Comparison of ENCODE assay signal across 8 cellular contexts in the genomic region with DNA sequence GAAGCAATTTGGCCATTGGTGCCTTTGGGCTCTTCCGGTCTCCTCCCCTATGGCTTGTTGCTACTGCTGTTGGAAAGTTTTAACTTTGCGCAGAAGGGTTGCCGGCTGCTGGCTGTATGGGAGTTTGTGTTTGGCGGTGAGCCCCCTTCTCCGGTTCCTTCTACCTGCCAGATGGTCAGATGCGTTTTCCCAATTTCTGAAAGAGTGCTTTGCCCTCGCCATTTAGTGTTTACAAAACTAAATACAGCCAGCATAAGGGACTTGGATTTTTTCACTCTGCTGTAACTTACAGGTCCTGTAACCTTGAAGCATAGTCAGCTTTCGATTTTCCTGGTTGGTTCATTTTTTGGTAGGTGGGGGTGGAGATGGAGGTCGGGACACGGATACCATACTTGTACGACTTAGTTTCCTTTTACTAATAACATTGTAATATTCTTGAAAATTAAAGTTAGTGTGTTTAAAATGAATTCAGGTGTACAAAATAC. TPM values are rescaled to one million over a fixed set of nuclear protein-coding genes. Genes with fewer than 3 reads are reported as not detected.
DNase-seq lines count a peak whose midpoint lies in the region; ATAC-seq and TF ChIP-seq lines count a peak whose summit lies in the region.

No MANE protein-coding gene starts in this region.

- peak overlapping the region; percentile 68 for H3K9ac ChIP-seq in parathyroid adenoma

- H3K36me3 ChIP-seq in parathyroid adenoma (ENCODE audit: control insufficient read depth, insufficient read depth, low read length): no peaks in the 10 kb centered on the region

- peak overlapping the region; percentile 100 for H3K4me3 Mint-ChIP-seq in WTC11

- peaks cover 4% of the 10 kb centered on the region for H3K4me1 ChIP-seq in foreskin keratinocyte
- peaks cover 13% of the 10 kb centered on the region for H3K4me1 ChIP-seq in parathyroid adenoma

- H3K27ac ChIP-seq in foreskin keratinocyte (peak overlapping the region; percentile 93), parathyroid adenoma (peak overlapping the region; percentile 97)

- DNase-seq in EH (ENCODE audit: low read depth) (peak; percentile 97), GM20000 (ENCODE audit: low spot score) (peak; percentile 69), WTC11 (ENCODE audit: low spot score) (peak; percentile 53), foreskin keratinocyte (no peak), cerebellar nuclear complex (lab: John Stamatoyannopoulos, UW) (no peak)
- DNase-seq in activated CD4-positive, alpha-beta T cell treated with anti-CD3 and anti-CD28 coated beads, Interleukin-2, amount 50 U/mL, for 1 hour: no peak

- peak overlapping the region; percentile 89 for H2AFZ ChIP-seq in parathyroid adenoma

- peak overlapping the region; percentile 96 for H3K4me2 ChIP-seq in parathyroid adenoma (ENCODE audit: low read length)

- POLR2A ChIA-PET in WTC11 (lab: Charles Lee): interaction anchor here (1.3 to 1.6 kb wide), 2 partner anchors 19 to 45 kb away, joined by 22 to 27 read pairs; a partner anchor contains a TSS

- H3K9me3 Mint-ChIP-seq in WTC11: peaks cover 5% of the 10 kb centered on the region

- H3K36me3 Mint-ChIP-seq in WTC11: no peaks in the 10 kb centered on the region

- ATAC-seq in HG03558 (IDR thresholded peaks at IDR 0.05; ENCODE audit: extremely low read depth, unreplicated experiment): peak; percentile 9
- ATAC-seq in WTC11: peak; percentile 8; the same call in 1 of the 2 replicates
- ATAC-seq in foreskin keratinocyte: no peak

- H3K4me3 ChIP-seq in parathyroid adenoma (ENCODE audit: low read depth, low read length): peak overlapping the region; percentile 100

- H3K27me3 ChIP-seq in foreskin keratinocyte (no peaks in the 10 kb centered on the region), parathyroid adenoma (ENCODE audit: control insufficient read depth, insufficient read depth, low read length) (no peaks in the 10 kb centered on the region)

- no peaks in the 10 kb centered on the region for H3K9me3 ChIP-seq in parathyroid adenoma (ENCODE audit: control insufficient read depth, low read length)

- TF ChIP-seq CTCF in GM20000 (IDR thresholded peaks at IDR 0.05; ENCODE audit: extremely low read depth, missing control alignments): no peak
- no peak for TF ChIP-seq CTCF in WTC11 (IDR thresholded peaks at IDR 0.05)
- no peak for TF ChIP-seq CTCF in foreskin keratinocyte (conservative IDR thresholded peaks at IDR 0.05)
- no peak for TF ChIP-seq CTCF in parathyroid adenoma (IDR thresholded peaks at IDR 0.05)

- H3K27me3 Mint-ChIP-seq in WTC11 (ENCODE audit: low read depth): no peaks in the 10 kb centered on the region; the same call in 1 of the 2 replicates

- peaks cover 10% of the 10 kb centered on the region for H3K4me1 Mint-ChIP-seq in WTC11

- peaks cover 38% of the 10 kb centered on the region for H3K79me2 ChIP-seq in parathyroid adenoma

- CTCF ChIA-PET in WTC11 (lab: Charles Lee): interaction anchor here (1.0 kb wide), 1 partner anchor 9 kb away, joined by 5 read pairs; no protein-coding TSS in a partner anchor

- peak overlapping the region; percentile 100 for H3K27ac Mint-ChIP-seq in WTC11

TF ChIP-seq in WTC11, 78 proteins besides CTCF, POLR2A, EP300 and RAD21:
- TF ChIP-seq CREM (CRISPR knock-in tag; IDR thresholded peaks at IDR 0.05) (no peak), TEAD1 (CRISPR knock-in tag; IDR thresholded peaks at IDR 0.05) (peak; percentile 35; the same call in 1 of the 2 replicates), PRRX2 (CRISPR knock-in tag; IDR thresholded peaks at IDR 0.05) (no peak), GABPB1 (CRISPR knock-in tag; IDR thresholded peaks at IDR 0.05) (peak; percentile 33; the same call in 1 of the 2 replicates)
- TF ChIP-seq, protein P1, sequence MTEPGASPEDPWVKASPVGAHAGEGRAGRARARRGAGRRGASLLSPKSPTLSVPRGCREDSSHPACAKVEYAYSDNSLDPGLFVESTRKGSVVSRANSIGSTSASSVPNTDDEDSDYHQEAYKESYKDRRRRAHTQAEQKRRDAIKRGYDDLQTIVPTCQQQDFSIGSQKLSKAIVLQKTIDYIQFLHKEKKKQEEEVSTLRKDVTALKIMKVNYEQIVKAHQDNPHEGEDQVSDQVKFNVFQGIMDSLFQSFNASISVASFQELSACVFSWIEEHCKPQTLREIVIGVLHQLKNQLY (CRISPR knock-in tag; IDR thresholded peaks at IDR 0.05): no peak
- TF ChIP-seq, protein P2, sequence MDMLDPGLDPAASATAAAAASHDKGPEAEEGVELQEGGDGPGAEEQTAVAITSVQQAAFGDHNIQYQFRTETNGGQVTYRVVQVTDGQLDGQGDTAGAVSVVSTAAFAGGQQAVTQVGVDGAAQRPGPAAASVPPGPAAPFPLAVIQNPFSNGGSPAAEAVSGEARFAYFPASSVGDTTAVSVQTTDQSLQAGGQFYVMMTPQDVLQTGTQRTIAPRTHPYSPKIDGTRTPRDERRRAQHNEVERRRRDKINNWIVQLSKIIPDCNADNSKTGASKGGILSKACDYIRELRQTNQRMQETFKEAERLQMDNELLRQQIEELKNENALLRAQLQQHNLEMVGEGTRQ (CRISPR knock-in tag; IDR thresholded peaks at IDR 0.05): no peak

RNA-seq across cellular contexts. Expression of a gene that starts 0.6 kb away (rescaled TPM):
- total RNA-seq in WTC11 (2021) (17.7 to 21.7 TPM (median 19.9 TPM) in 3 replicates), foreskin keratinocyte (17.1 and 18.4 TPM in 2 replicates)
- 9.9 and 11.1 TPM in 2 replicates for polyA plus RNA-seq in foreskin keratinocyte

RNA-seq across cellular contexts. Expression of a gene that starts 19.1 kb away (rescaled TPM):
- 277 to 321 TPM (median 296 TPM) in 3 replicates for total RNA-seq in WTC11 (2021)
- total RNA-seq in foreskin keratinocyte: 128 and 136 TPM in 2 replicates
- polyA plus RNA-seq in foreskin keratinocyte: 137 and 140 TPM in 2 replicates

RNA-seq across cellular contexts. Expression of a gene that starts 45.7 kb away (rescaled TPM):
- total RNA-seq in WTC11 (2021) (995 to 1,024 TPM (median 1,000 TPM) in 3 replicates), foreskin keratinocyte (368 and 459 TPM in 2 replicates)
- 207 and 292 TPM in 2 replicates for polyA plus RNA-seq in foreskin keratinocyte

RNA-seq across cellular contexts. Expression of a gene that starts 46.2 kb away (rescaled TPM):
- total RNA-seq in WTC11 (2021) (333 to 372 TPM (median 366 TPM) in 3 replicates), foreskin keratinocyte (216 and 292 TPM in 2 replicates)
- polyA plus RNA-seq in foreskin keratinocyte: 313 and 374 TPM in 2 replicates

Comparison
In these comparisons a context has a peak if more than half of its experiments do, and no peak if none do; other contexts are left out.
1. DNase-seq: peak in EH (single experiment), GM20000 (single experiment) and WTC11 (single experiment); none in foreskin keratinocyte (0 of 2), cerebellar nuclear complex (0 of 2) and activated CD4-positive, alpha-beta T cell treated with anti-CD3 and anti-CD28 coated beads, Interleukin-2, amount 50 U/mL, for 1 hour (single experiment).